In the genomic region with DNA sequence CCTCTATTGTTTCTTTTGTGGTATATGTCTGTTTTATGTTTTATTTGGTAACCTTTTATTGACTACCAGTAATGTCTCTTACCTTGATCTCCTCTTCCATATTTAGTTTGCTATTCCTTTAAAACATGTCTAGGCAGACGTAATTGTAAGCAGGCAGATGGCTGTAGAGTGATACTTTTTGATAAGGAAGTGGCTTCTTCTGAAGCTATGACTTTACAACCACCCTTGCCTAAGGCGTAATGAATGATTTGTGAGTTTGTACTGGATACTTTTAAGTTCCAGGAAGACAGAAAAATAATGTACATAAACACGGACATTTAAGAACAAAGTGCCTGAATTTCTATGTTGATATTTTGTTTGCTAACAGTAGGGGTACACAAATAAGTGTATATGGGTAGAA, we compare ENCODE assay signal across 19 cellular contexts.
"Had no signal": no experiment of that assay in that cellular context is flagged by ENCODE, and none has a peak within 500 bp of the region (broad histone marks: within the 10 kb centered on the region; RNA-seq: fewer than 3 reads in every experiment).

No MANE protein-coding gene starts in this region.

- FAIRE-seq: islet of Langerhans had no signal

- DNase-seq: activated B cell treated with CpG ODN at 0.5 μM for 24 hours; activated CD4-positive, alpha-beta T cell treated with anti-CD3 and anti-CD28 coated beads, Interleukin-2, amount 10 ng/mL, durations not matched to agents 24 days and 14 days; activated CD8-positive, alpha-beta T cell treated with anti-CD3 and anti-CD28 coated beads, Interleukin-2, amount 10 ng/mL, durations not matched to agents 7 days and 5 days; activated naive CD4-positive, alpha-beta T cell treated with anti-CD3 and anti-CD28 coated beads for 36 hours; activated naive CD8-positive, alpha-beta T cell treated with anti-CD3 and anti-CD28 coated beads, Interleukin-2, amount 50 U/mL, for 24 hours; activated T-cell treated with anti-CD3 and anti-CD28 coated beads, Interleukin-2, amount 50 U/mL, for 24 hours; aorta; brain microvascular endothelial cell; nephron progenitor cell; nucleus accumbens; posterior cingulate gyrus; sigmoid colon; stimulated activated CD4-positive, alpha-beta T cell treated with anti-CD3 and anti-CD28 coated beads, Interleukin-4, amount 100 ng/mL, for 24 hours; T-helper 17 cell; upper lobe of left lung had no signal

- H3K36me3 ChIP-seq: brain microvascular endothelial cell, sigmoid colon, thoracic aorta, upper lobe of left lung had no signal

- H3K27me3 ChIP-seq: brain microvascular endothelial cell, sigmoid colon, upper lobe of left lung had no signal

- H3K4me3 ChIP-seq: coronary artery, lung, sigmoid colon, thoracic aorta, upper lobe of left lung had no signal
